In the genomic region with DNA sequence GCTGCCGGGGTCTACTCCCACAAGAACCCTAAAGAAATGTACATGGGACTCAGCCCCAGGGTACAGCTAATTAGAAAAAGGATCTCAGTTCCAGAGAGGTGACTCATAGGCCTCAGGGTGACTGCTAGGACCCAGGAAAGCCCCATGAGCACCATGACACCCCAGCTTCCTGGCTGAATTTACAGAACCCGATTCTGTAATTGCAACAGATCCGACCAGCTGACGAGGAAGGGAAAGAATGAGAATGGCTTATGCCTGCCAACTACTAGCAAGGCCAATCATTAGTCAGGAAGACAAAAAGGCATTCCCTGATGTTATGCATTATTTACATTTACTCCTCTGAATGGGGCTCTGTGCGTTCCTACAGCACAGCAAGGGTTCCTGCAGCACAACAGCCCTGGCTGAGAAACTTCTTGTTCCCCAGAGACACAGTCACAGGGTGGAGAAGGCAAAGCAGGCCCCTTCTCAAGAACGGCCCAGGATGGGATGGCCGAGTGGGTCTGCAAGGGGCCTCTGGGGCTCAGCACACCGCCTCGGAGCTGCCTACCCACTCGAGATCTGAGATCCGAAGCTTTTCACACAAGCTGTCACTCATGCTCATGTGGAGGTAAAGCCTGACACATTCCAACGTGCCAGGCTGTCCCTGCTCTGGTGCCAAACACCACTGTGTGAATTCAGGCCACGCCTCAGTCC, we compare ENCODE assay signal across 1 cellular context.
TF ChIP-seq lines count a peak whose summit lies in the region.

No MANE protein-coding gene starts in this region.

TF ChIP-seq in HEK293, 187 proteins besides CTCF, POLR2A, EP300 and RAD21 (continued from another document):
- no peak for TF ChIP-seq ZNF292 (tag by site-specific recombination; IDR thresholded peaks at IDR 0.05; ENCODE audit: borderline replicate concordance, low read depth)
- TF ChIP-seq ZIC2 (tag by site-specific recombination; IDR thresholded peaks at IDR 0.05) = 0 out of 2 replicates have a peak, but pooled peaks have one; percentile 28
